In genomic region chr12:66603458-66603857, GRCh38 we compare ENCODE assay signal across 27 cellular contexts.
DNase-seq lines count a peak whose midpoint lies in the region; TF ChIP-seq lines count a peak whose summit lies in the region.
"Had no signal": no experiment of that assay in that cellular context is flagged by ENCODE, and none has a peak within 500 bp of the region (broad histone marks: within the 10 kb centered on the region; RNA-seq: fewer than 3 reads in every experiment).

No MANE protein-coding gene starts in this region.

- no peaks in the 10 kb centered on the region for H4K20me1 ChIP-seq in hepatocyte (ENCODE audit: insufficient read depth, poor library complexity, severe bottlenecking)

- no peak overlapping the region for H3K27ac ChIP-seq in hepatocyte
- H3K27ac ChIP-seq: C4-2B, pancreas had no signal

- no peaks in the 10 kb centered on the region for H3K79me2 ChIP-seq in hepatocyte

- H2AFZ ChIP-seq in hepatocyte: no peak overlapping the region

- H3K9me3 ChIP-seq in hepatocyte (ENCODE audit: low read depth): no peaks in the 10 kb centered on the region
- H3K9me3 ChIP-seq: mucosa of descending colon, pancreas had no signal

- H3K4me1 ChIP-seq in hepatocyte (ENCODE audit: insufficient read depth): no peaks in the 10 kb centered on the region
- H3K4me1 ChIP-seq: pancreas had no signal

- WGBS in hepatocyte (ENCODE audit: low lambda C conversion rate, missing lambda C conversion rate): 88% methylated on average over 2 of the region's 2 CpGs

- no peak overlapping the region for H3K4me3 ChIP-seq in hepatocyte
- H3K4me3 ChIP-seq: lung, mucosa of descending colon, pancreas had no signal

- peak; percentile 14 for DNase-seq in DMS153 treated with DMSO at 0.1 percent for 48 hours (lab: John Stamatoyannopoulos, UW; ENCODE audit: unreplicated experiment)
- DNase-seq in NCI-H146 (lab: John Stamatoyannopoulos, UW): peak; percentile 79
- peak; percentile 37 to 64 for DNase-seq in NCI-H526 (lab: John Stamatoyannopoulos, UW)
- DNase-seq in hepatocyte (ENCODE audit: low spot score): peak; percentile 20
- DNase-seq in stimulated activated CD4-positive, alpha-beta T cell treated with anti-CD3 and anti-CD28 coated beads, Interleukin-12 subunit alpha, Interleukin-12 subunit beta, amount 100 ng/mL, for 4 hours: no peak
- DNase-seq in hippocampal formation (lab: John Stamatoyannopoulos, UW): no peak
- no peak for DNase-seq in HuH-7.5 (ENCODE audit: low spot score)
- no peak for DNase-seq in NCI-H2081 (lab: John Stamatoyannopoulos, UW)
- DNase-seq: activated B cell treated with CpG ODN at 0.5 μM for 24 hours; activated CD4-positive, alpha-beta T cell treated with anti-CD3 and anti-CD28 coated beads, Interleukin-2, amount 50 U/mL, for 48 hours; activated CD8-positive, alpha-beta memory T cell treated with anti-CD3 and anti-CD28 coated beads, Interleukin-2, amount 50 U/mL, for 48 hours; anterior cingulate cortex; dermis blood vessel endothelial cell; KG1; kidney; mucosa of descending colon; NCI-H82; nephron progenitor cell; right cardiac atrium; SHP77; stimulated activated CD4-positive, alpha-beta T cell treated with anti-CD3 and anti-CD28 coated beads, Interleukin-4, amount 100 ng/mL, for 4 hours; stimulated activated naive CD4-positive, alpha-beta T cell treated with Interleukin-2 at 50 U/mL for 16 hours; SW 1271; T1000 had no signal

- H3K9me2 ChIP-seq in hepatocyte (replicated peaks; ENCODE audit: insufficient read depth): no peaks in the 10 kb centered on the region

- no peaks in the 10 kb centered on the region for H3K36me3 ChIP-seq in hepatocyte (replicated peaks; ENCODE audit: insufficient read depth, low read depth)
- H3K36me3 ChIP-seq: pancreas had no signal

- TF ChIP-seq CTCF in hepatocyte (IDR thresholded peaks at IDR 0.05; ENCODE audit: poor library complexity): no peak

- no peak overlapping the region for H3K4me2 ChIP-seq in hepatocyte

- H3K27me3 ChIP-seq in hepatocyte: no peaks in the 10 kb centered on the region
- H3K27me3 ChIP-seq: pancreas had no signal

Comparison
In these comparisons a context has a peak if more than half of its experiments do, and no peak if none do; other contexts are left out.
1. DNase-seq: peak in DMS153 treated with DMSO at 0.1 percent for 48 hours (single experiment), NCI-H146 (single experiment), NCI-H526 (2 of 2) and hepatocyte (single experiment); none in stimulated activated CD4-positive, alpha-beta T cell treated with anti-CD3 and anti-CD28 coated beads, Interleukin-12 subunit alpha, Interleukin-12 subunit beta, amount 100 ng/mL, for 4 hours (single experiment), hippocampal formation (0 of 2), HuH-7.5 (single experiment) and NCI-H2081 (0 of 2).